1 cellular context compared by ENCODE assay signal in genomic region chr1:11211925-11212587, GRCh38.
TF ChIP-seq lines count a peak whose summit lies in the region.

No MANE protein-coding gene starts in this region.

TF ChIP-seq in HepG2, 621 proteins besides CTCF, POLR2A, EP300 and RAD21 (continued from another document):
- TF ChIP-seq ZNF691 (CRISPR knock-in tag; IDR thresholded peaks at IDR 0.05; ENCODE audit: borderline replicate concordance, low read depth) (no peak), FOXP1 (IDR thresholded peaks at IDR 0.05) (no peak), FOXP1 (CRISPR knock-in tag; IDR thresholded peaks at IDR 0.05) (peak; percentile 78), PAXIP1 (CRISPR knock-in tag; conservative IDR thresholded peaks at IDR 0.05) (peak; percentile 37; the same call in 1 of the 2 replicates), ESRRA (CRISPR knock-in tag; IDR thresholded peaks at IDR 0.05; ENCODE audit: low read depth) (no peak), POGK (CRISPR knock-in tag; conservative IDR thresholded peaks at IDR 0.05) (peak; percentile 86; the same call in 1 of the 2 replicates), GATAD2A (CRISPR knock-in tag; IDR thresholded peaks at IDR 0.05) (0 out of 2 replicates have a peak, but pooled peaks have one; percentile 30), ZNF431 (CRISPR knock-in tag; IDR thresholded peaks at IDR 0.05; ENCODE audit: borderline replicate concordance, low read depth) (no peak), ISL2 (CRISPR knock-in tag; IDR thresholded peaks at IDR 0.05) (0 out of 2 replicates have a peak, but pooled peaks have one; percentile 15), KLF9 (CRISPR knock-in tag; IDR thresholded peaks at IDR 0.05; ENCODE audit: low read depth) (no peak), NR2F6 (IDR thresholded peaks at IDR 0.05) (no peak), NR2F6 (CRISPR knock-in tag; IDR thresholded peaks at IDR 0.05) (no peak), ADNP (CRISPR knock-in tag; IDR thresholded peaks at IDR 0.05) (no peak), ZNF556 (CRISPR knock-in tag; IDR thresholded peaks at IDR 0.05; ENCODE audit: borderline replicate concordance) (no peak)
TF ChIP-seq in HepG2: peak in this region for 10.
